In genomic region chr7:100985033-100985432, GRCh38 we compare ENCODE assay signal across 1 cellular context.
TF ChIP-seq lines count a peak whose summit lies in the region.
"Not testable (repeated sequence)": the region's sequence is repeated elsewhere in the genome, so short reads cannot be mapped to it uniquely, and the experiment has no call there.

No MANE protein-coding gene starts in this region.

TF ChIP-seq in K562, 482 proteins besides CTCF, POLR2A, EP300 and RAD21:
- TF ChIP-seq, protein P1, sequence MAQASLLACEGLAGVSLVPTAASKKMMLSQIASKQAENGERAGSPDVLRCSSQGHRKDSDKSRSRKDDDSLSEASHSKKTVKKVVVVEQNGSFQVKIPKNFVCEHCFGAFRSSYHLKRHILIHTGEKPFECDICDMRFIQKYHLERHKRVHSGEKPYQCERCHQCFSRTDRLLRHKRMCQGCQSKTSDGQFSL (CRISPR knock-in tag; IDR thresholded peaks at IDR 0.05), result not testable (repeated sequence)
- TF ChIP-seq, protein P1 (tag; IDR thresholded peaks at IDR 0.05), result 0 out of 4 replicates have a peak, but pooled peaks of 1 of the 2 experiments have one; percentile 22
- TF ChIP-seq, protein P2, sequence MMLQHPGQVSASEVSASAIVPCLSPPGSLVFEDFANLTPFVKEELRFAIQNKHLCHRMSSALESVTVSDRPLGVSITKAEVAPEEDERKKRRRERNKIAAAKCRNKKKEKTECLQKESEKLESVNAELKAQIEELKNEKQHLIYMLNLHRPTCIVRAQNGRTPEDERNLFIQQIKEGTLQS (IDR thresholded peaks at IDR 0.05), result peak; percentile 22; the same call in 1 of the 2 replicates
- TF ChIP-seq, protein P2 (CRISPR knock-in tag; conservative IDR thresholded peaks at IDR 0.05), result not testable (repeated sequence)
